ENCODE assay signal across 24 cellular contexts in genomic region chr11:69613594-69613993, GRCh38. TPM values are rescaled to one million over a fixed set of nuclear protein-coding genes. Genes with fewer than 3 reads are reported as not detected.
A peak's percentile ranks its signal among the peaks of the same experiment; 100 is the strongest.
DNase-seq lines count a peak whose midpoint lies in the region; ATAC-seq, FAIRE-seq and TF ChIP-seq lines count a peak whose summit lies in the region.
"Had no signal": no experiment of that assay in that cellular context is flagged by ENCODE, and none has a peak within 500 bp of the region (broad histone marks: within the 10 kb centered on the region; RNA-seq: fewer than 3 reads in every experiment).

No MANE protein-coding gene starts in this region.

- no peak overlapping the region for H2BK5ac ChIP-seq in trophoblast cell (ENCODE audit: low read depth, low read length, poor library complexity)

- intact Hi-C loops in HepG2 (cut with micrococcal nuclease; ENCODE audit: unreplicated experiment): no loop called here
- intact Hi-C loops in right lobe of liver (cut with DNase I): no loop called here

- H2AFZ ChIP-seq in HepG2 (ENCODE audit: low read length): peak overlapping the region; percentile 6
- H2AFZ ChIP-seq in trophoblast cell (ENCODE audit: insufficient read depth, low read length, poor library complexity): no peak overlapping the region

- H3K36me3 ChIP-seq in HepG2 (replicated peaks in 1 of 2; ENCODE audit: control insufficient read depth in 1 of 2, insufficient read depth in 2 of 2, low read length in 2 of 2) (no peaks in the 10 kb centered on the region), right lobe of liver (no peaks in the 10 kb centered on the region), bronchial epithelial cell (ENCODE audit: control insufficient read depth, insufficient read depth, low read length) (no peaks in the 10 kb centered on the region), endodermal cell (ENCODE audit: control insufficient read depth, insufficient read depth, low read length) (no peaks in the 10 kb centered on the region), trophoblast cell (ENCODE audit: control insufficient read depth in 1 of 2, insufficient read depth in 2 of 2, low read length in 2 of 2) (no peaks in the 10 kb centered on the region)
- H3K36me3 ChIP-seq: BLaER1 treated with 17β-estradiol and CSF1 and Interleukin-3, amounts not matched to agents 10 nM and 100 nM had no signal

- H3K4me1 Mint-ChIP-seq in endodermal cell: peaks cover 2% of the 10 kb centered on the region
- H3K4me1 Mint-ChIP-seq: B cell had no signal

- no peak for TF ChIP-seq CTCF in HepG2 (CRISPR knock-in tag; IDR thresholded peaks at IDR 0.05)
- TF ChIP-seq CTCF in right lobe of liver (IDR thresholded peaks at IDR 0.05): no peak
- no peak for TF ChIP-seq CTCF in bronchial epithelial cell (IDR thresholded peaks at IDR 0.05; ENCODE audit: insufficient read depth, low read length, severe bottlenecking)
- no peak for TF ChIP-seq CTCF in endodermal cell (conservative IDR thresholded peaks at IDR 0.05)

- H3K18ac ChIP-seq in trophoblast cell (ENCODE audit: low read length): no peak overlapping the region

- H3K4ac ChIP-seq in trophoblast cell (ENCODE audit: low read depth, low read length): no peak overlapping the region

- WGBS in HepG2 (ENCODE audit: low lambda C conversion rate): 70% methylated on average over 9 of the region's 9 CpGs
- 89% methylated on average over 6 of the region's 9 CpGs for WGBS in right lobe of liver (ENCODE audit: insufficient coverage, low coverage, low lambda C conversion rate, missing lambda C conversion rate)
- WGBS in endodermal cell (ENCODE audit: insufficient coverage in 1 of 2, insufficient read length in 1 of 2), 2 experiments: 96 to 98% methylated on average over 8 to 9 of the region's 9 CpGs
- no CpG with 5 or more reads among the region's 9 CpGs for WGBS in trophoblast cell (ENCODE audit: extremely low coverage, insufficient coverage, insufficient read length)

- H3K79me1 ChIP-seq in trophoblast cell (ENCODE audit: low read length): no peaks in the 10 kb centered on the region

- CTCF ChIA-PET in HepG2 (lab: Yijun Ruan, JAX; ENCODE audit: low intra/inter-chr PET ratio, low total read pairs): no interaction called here

- H3K4me3 ChIP-seq in HepG2 (replicated peaks in 1 of 3; ENCODE audit: insufficient read depth in 1 of 3, low read depth in 2 of 3, low read length in 3 of 3) (no peak overlapping the region), right lobe of liver (no peak overlapping the region), bronchial epithelial cell (ENCODE audit: low read depth, low read length) (no peak overlapping the region), endodermal cell (ENCODE audit: low read length) (no peak overlapping the region), trophoblast cell (ENCODE audit: low read depth, low read length) (peak overlapping the region; percentile 44)
- H3K4me3 ChIP-seq: A549; BLaER1 treated with 17β-estradiol and CSF1 and Interleukin-3, amounts not matched to agents 10 nM and 100 nM; GM12878 had no signal

- no peak overlapping the region for H2BK120ac ChIP-seq in trophoblast cell (ENCODE audit: insufficient read depth, low read length, poor library complexity)

- FAIRE-seq in HepG2 (lab: Jason Lieb, UNC) (no peak), bronchial epithelial cell (lab: Jason Lieb, UNC) (peak; percentile 72)
- FAIRE-seq: A549, D721Med, G401.6, GM12878, GM12892, GM18507 had no signal

- TF ChIP-seq POLR2A in HepG2 (IDR thresholded peaks at IDR 0.05; ENCODE audit: insufficient read depth in 1 of 2, low read depth in 2 of 2, low read length in 2 of 2) (no peak), right lobe of liver (IDR thresholded peaks at IDR 0.05) (no peak)

- H3K9ac ChIP-seq in HepG2 (ENCODE audit: insufficient read depth, low read depth, low read length) (no peak overlapping the region), endodermal cell (ENCODE audit: extremely low read depth, low read length, poor library complexity, severe bottlenecking) (no peak overlapping the region), trophoblast cell (ENCODE audit: low read length) (no peak overlapping the region)
- H3K9ac ChIP-seq: BLaER1 treated with 17β-estradiol and CSF1 and Interleukin-3, amounts not matched to agents 10 nM and 100 nM had no signal

- H3K9me3 ChIP-seq in HepG2 (ENCODE audit: low read length): peaks cover 9% of the 10 kb centered on the region; the same call in 1 of the 2 replicates
- peaks cover 0 to under 1% (median 0%) of the 10 kb centered on the region in 4 donors for H3K9me3 ChIP-seq in right lobe of liver
- peaks cover 19% of the 10 kb centered on the region for H3K9me3 ChIP-seq in endodermal cell (ENCODE audit: control insufficient read depth, low read length)
- H3K9me3 ChIP-seq in trophoblast cell (ENCODE audit: insufficient read depth, low read depth, low read length): peaks cover 5% of the 10 kb centered on the region
- H3K9me3 ChIP-seq: A549 had no signal

- no TSS peak for BruUV-seq in HepG2 (replicated peaks; lab: Mats Ljungman, UMichigan)

- H3K36me3 Mint-ChIP-seq in endodermal cell (ENCODE audit: low read depth): no peaks in the 10 kb centered on the region
- H3K36me3 Mint-ChIP-seq: CD8-positive, alpha-beta T cell had no signal

- no peak overlapping the region for H3K27ac ChIP-seq in HepG2 (ENCODE audit: extremely low read length, insufficient read depth, low read length)
- H3K27ac ChIP-seq in right lobe of liver: no peak overlapping the region
- H3K27ac ChIP-seq in endodermal cell (ENCODE audit: low read depth, low read length): no peak overlapping the region
- H3K27ac ChIP-seq in trophoblast cell (ENCODE audit: low read depth, low read length): no peak overlapping the region
- H3K27ac ChIP-seq: 22Rv1; A549; BLaER1 treated with 17β-estradiol and CSF1 and Interleukin-3, amounts not matched to agents 10 nM and 100 nM; C4-2B had no signal

- no peak overlapping the region for H2AK5ac ChIP-seq in trophoblast cell (ENCODE audit: low read length)

- ATAC-seq in HepG2 (no peak), right lobe of liver (no peak), HG02970 (IDR thresholded peaks at IDR 0.05; ENCODE audit: low FRiP score, unreplicated experiment) (no peak)
- ATAC-seq: A549; CD8-positive, alpha-beta T cell; GM12878 had no signal

- H3K9me3 Mint-ChIP-seq in endodermal cell: peaks cover 22% of the 10 kb centered on the region

- in situ Hi-C loops in HepG2 (cut with HindIII; ENCODE audit: extremely low pct_ligation_motif_present, low pct_unique_long_range_greater_than_20kb): no loop called here

- H3K4me3 Mint-ChIP-seq in endodermal cell: no peak overlapping the region
- H3K4me3 Mint-ChIP-seq: B cell; CD4-positive, alpha-beta T cell; CD8-positive, alpha-beta T cell had no signal

- H4K20me1 ChIP-seq in HepG2 (ENCODE audit: insufficient read depth, low read length): no peaks in the 10 kb centered on the region
- H4K20me1 ChIP-seq: BLaER1 treated with 17β-estradiol and CSF1 and Interleukin-3, amounts not matched to agents 10 nM and 100 nM had no signal

- no peak overlapping the region for H4K91ac ChIP-seq in trophoblast cell (ENCODE audit: low read depth, low read length)

- H2BK12ac ChIP-seq in trophoblast cell (ENCODE audit: low read length): no peak overlapping the region

- no peak for TF ChIP-seq EP300 in HepG2 (IDR thresholded peaks at IDR 0.05; ENCODE audit: low read depth in 2 of 2, low read length in 2 of 2)
- TF ChIP-seq EP300 in HepG2 (CRISPR knock-in tag; IDR thresholded peaks at IDR 0.05; ENCODE audit: borderline replicate concordance): no peak

- peaks cover 20% of the 10 kb centered on the region for H3K27me3 Mint-ChIP-seq in endodermal cell (ENCODE audit: insufficient read depth)

- no peak overlapping the region for H3K27ac Mint-ChIP-seq in endodermal cell
- H3K27ac Mint-ChIP-seq: B cell; CD4-positive, alpha-beta T cell; CD8-positive, alpha-beta T cell had no signal

- H3K4me1 ChIP-seq in HepG2 (ENCODE audit: insufficient read depth, low read length) (peaks cover 60% of the 10 kb centered on the region), right lobe of liver (no peaks in the 10 kb centered on the region), endodermal cell (ENCODE audit: control insufficient read depth, insufficient read depth, low read length) (no peaks in the 10 kb centered on the region), trophoblast cell (ENCODE audit: control insufficient read depth in 1 of 2, insufficient read depth in 2 of 2, low read length in 2 of 2) (no peaks in the 10 kb centered on the region)
- H3K4me1 ChIP-seq: A549 had no signal

- H4K12ac ChIP-seq in trophoblast cell (ENCODE audit: low read depth, low read length): no peak overlapping the region

- TF ChIP-seq RAD21 in HepG2 (CRISPR knock-in tag; IDR thresholded peaks at IDR 0.05): no peak

- H4K8ac ChIP-seq in trophoblast cell (ENCODE audit: low read depth, low read length): no peak overlapping the region

- H3K23ac ChIP-seq in trophoblast cell (ENCODE audit: low read length): no peak overlapping the region

- H3K14ac ChIP-seq in trophoblast cell (ENCODE audit: low read length): no peak overlapping the region

- H3K27me3 ChIP-seq in HepG2 (ENCODE audit: control insufficient read depth in 1 of 2, insufficient read depth in 2 of 2, low read length in 2 of 2) (no peaks in the 10 kb centered on the region), right lobe of liver (no peaks in the 10 kb centered on the region), bronchial epithelial cell (ENCODE audit: control insufficient read depth, insufficient read depth, low read length) (peaks cover 5% of the 10 kb centered on the region), endodermal cell (ENCODE audit: control insufficient read depth, insufficient read depth, low read length, poor library complexity, severe bottlenecking) (no peaks in the 10 kb centered on the region), trophoblast cell (ENCODE audit: insufficient read depth, low read length) (no peaks in the 10 kb centered on the region)
- H3K27me3 ChIP-seq: BLaER1 treated with 17β-estradiol and CSF1 and Interleukin-3, amounts not matched to agents 10 nM and 100 nM had no signal

- POLR2A ChIA-PET in HepG2 (lab: Yijun Ruan, JAX): no interaction called here

- no peak for DNase-seq in HepG2 (ENCODE audit: low spot score)
- DNase-seq in right lobe of liver: no peak
- no peak for DNase-seq in bronchial epithelial cell (ENCODE audit: low read depth)
- DNase-seq in endodermal cell: peak; percentile 13
- DNase-seq in trophoblast cell: no peak
- no peak for DNase-seq in NCI-H1105 treated with DMSO at 0.1 percent for 48 hours (lab: John Stamatoyannopoulos, UW)
- no peak for DNase-seq in NCI-H2081 (lab: John Stamatoyannopoulos, UW)
- DNase-seq: AML-193; Caco-2; Calu3; CD4-positive, alpha-beta T cell; CD8-positive, alpha-beta T cell; DMS79 treated with DMSO at 0.1 percent for 48 hours had no signal

- H3K4me2 ChIP-seq in HepG2 (ENCODE audit: low read depth, low read length) (no peak overlapping the region), trophoblast cell (ENCODE audit: low read length) (no peak overlapping the region)
- H3K4me2 ChIP-seq: A549; BLaER1 treated with 17β-estradiol and CSF1 and Interleukin-3, amounts not matched to agents 10 nM and 100 nM had no signal

- no peaks in the 10 kb centered on the region for H3K79me2 ChIP-seq in HepG2 (ENCODE audit: insufficient read depth, low read length)
- no peaks in the 10 kb centered on the region for H3K79me2 ChIP-seq in trophoblast cell (ENCODE audit: control insufficient read depth, insufficient read depth, low read length, poor library complexity)

RNA-seq across cellular contexts. Expression of gene CCND1, which starts 27.4 kb away (rescaled TPM):
- total RNA-seq in HepG2 (2016; rRNA removed; fragmentation: Illumina TruSeq; extraction: Trizol): 107 and 117 TPM in 2 replicates
- 18.0 and 19.0 TPM in 2 replicates for total RNA-seq in HepG2 (2016; cell fraction: cytosol; rRNA removed; fragmentation: Illumina TruSeq; extraction: Trizol; ENCODE audit: low read depth)
- total RNA-seq in HepG2 (2016; cell fraction: insoluble cytoplasmic fraction; rRNA removed; fragmentation: Illumina TruSeq; extraction: Trizol): 91.6 and 108 TPM in 2 replicates
- total RNA-seq in HepG2 (2016; cell fraction: membrane; rRNA removed; fragmentation: Illumina TruSeq; extraction: Trizol): 58.9 and 60.9 TPM in 2 replicates
- total RNA-seq in HepG2 (2016; cell fraction: nucleus; rRNA removed; fragmentation: Illumina TruSeq; extraction: Trizol): 68.6 and 72.9 TPM in 2 replicates
- polyA plus RNA-seq in HepG2 (2011; rRNA removed): 126 and 136 TPM in 2 replicates
- 73.2 and 112 TPM in 2 replicates for polyA plus RNA-seq in HepG2 (2011; cell fraction: cytosol; rRNA removed)
- polyA plus RNA-seq in HepG2 (2011; cell fraction: nucleus; rRNA removed): 161 and 292 TPM in 2 replicates
- polyA plus RNA-seq in HepG2 (2012): 60.9 and 65.2 TPM in 2 replicates
- 10.4 and 11.6 TPM in 2 replicates for polyA plus RNA-seq in HepG2 (2016; cell fraction: cytosol; fragmentation: Illumina TruSeq; extraction: Trizol; ENCODE audit: low read depth)
- 75.4 and 106 TPM in 2 replicates for polyA plus RNA-seq in HepG2 (2016; cell fraction: insoluble cytoplasmic fraction; fragmentation: Illumina TruSeq; extraction: Trizol; ENCODE audit: low read depth)
- 24.6 and 25.9 TPM in 2 replicates for polyA plus RNA-seq in HepG2 (2016; cell fraction: membrane; fragmentation: Illumina TruSeq; extraction: Trizol; ENCODE audit: low read depth)
- 90.1 and 100 TPM in 2 replicates for polyA plus RNA-seq in HepG2 (2016; cell fraction: nucleus; fragmentation: Illumina TruSeq; extraction: Trizol; ENCODE audit: insufficient read depth, low read depth)
- 30.5 and 379 TPM in 2 replicates for polyA minus RNA-seq in HepG2 (2011; rRNA and poly(A)+ RNA removed; ENCODE audit: low replicate concordance)
- polyA minus RNA-seq in HepG2 (2011; cell fraction: cytosol; rRNA and poly(A)+ RNA removed): 191 and 225 TPM in 2 replicates
- polyA minus RNA-seq in HepG2 (2011; cell fraction: nucleus; rRNA and poly(A)+ RNA removed): 120 and 156 TPM in 2 replicates
- 100 to 1,000 TPM in 3 of 6 experiments, 10 to 100 TPM in 3; 67.0 to 283 (median 94.1) TPM for total RNA-seq in right lobe of liver
- 83.8 and 198 TPM in 2 replicates for total RNA-seq in bronchial epithelial cell
- total RNA-seq in endodermal cell: 100 to 1,000 TPM in 1 of 2 donors, 10 to 100 TPM in 1; 65.7 to 214 TPM
- polyA plus RNA-seq in endodermal cell (2013, experiment 1 of 2): 203 TPM
- polyA plus RNA-seq in endodermal cell (2013, experiment 2 of 2): 171 TPM
- polyA plus RNA-seq in trophoblast cell (2013): 14.3 and 16.7 TPM in 2 replicates
